Comparison of ENCODE assay signal across 12 cellular contexts in the genomic region with DNA sequence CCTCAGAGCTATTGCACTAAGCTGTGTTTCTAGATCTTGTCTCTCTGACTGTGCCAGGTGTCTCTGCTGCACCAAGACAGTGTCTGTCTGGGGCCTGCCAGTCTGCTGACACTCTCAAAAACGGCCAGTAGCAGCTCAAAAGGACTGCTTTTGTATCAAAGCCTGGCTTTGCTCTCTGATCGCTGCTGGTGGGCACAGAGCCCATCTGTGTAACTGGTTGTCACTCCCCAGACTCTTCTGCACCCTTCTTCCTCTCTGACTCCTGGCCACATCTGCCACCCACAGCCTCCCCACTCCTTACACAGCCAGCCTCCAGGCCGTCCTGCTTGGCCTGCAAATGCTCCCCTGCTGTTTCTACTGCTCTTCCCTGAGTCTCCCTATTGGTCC. TPM values are rescaled to one million over a fixed set of nuclear protein-coding genes. Genes with fewer than 3 reads are reported as not detected.
DNase-seq lines count a peak whose midpoint lies in the region; ATAC-seq, FAIRE-seq and TF ChIP-seq lines count a peak whose summit lies in the region.
"Had no signal": no experiment of that assay in that cellular context is flagged by ENCODE, and none has a peak within 500 bp of the region (broad histone marks: within the 10 kb centered on the region; RNA-seq: fewer than 3 reads in every experiment).

No MANE protein-coding gene starts in this region.

- no peak overlapping the region for H3K4me3 ChIP-seq in KMS-11 (IDR thresholded peaks at IDR 0.05; ENCODE audit: insufficient read depth, low read depth, low read length)
- no peak overlapping the region for H3K4me3 ChIP-seq in H1 (ENCODE audit: extremely low read depth in 1 of 4, insufficient read depth in 2 of 4, low read depth in 3 of 4, low read length in 4 of 4)

- H4K5ac ChIP-seq in H1 (ENCODE audit: insufficient read length, low read depth, low read length): no peak overlapping the region

- TF ChIP-seq RAD21 in H1 (IDR thresholded peaks at IDR 0.05 in 1 of 2, conservative IDR thresholded peaks at IDR 0.05 in 1 of 2; ENCODE audit: low read depth in 2 of 2, low read length in 2 of 2): no peak

- H3K79me2 ChIP-seq in KMS-11 (ENCODE audit: insufficient read depth, low read depth) (peaks cover 46% of the 10 kb centered on the region), H1 (ENCODE audit: control insufficient read depth in 1 of 2, insufficient read depth in 2 of 2, low read length in 2 of 2) (peaks cover under 1 to 39% of the 10 kb centered on the region in 2 experiments; a peak in 3 of 4 replicates)

- peak in 8 of 14 donors; percentile 18 to 42 (median 26) for DNase-seq in C1 segment of cervical spinal cord (lab: John Stamatoyannopoulos, UW)
- DNase-seq in H1 (ENCODE audit: low read depth in 1 of 2, low spot score in 2 of 2): no peak
- DNase-seq in pons (ENCODE audit: low spot score): peak; percentile 84
- DNase-seq in stimulated activated CD4-positive, alpha-beta T cell treated with anti-CD3 and anti-CD28 coated beads, Interleukin-15, amount 100 ng/mL, for 24 hours: no peak
- DNase-seq in stimulated activated CD4-positive, alpha-beta T cell treated with anti-CD3 and anti-CD28 coated beads, Interleukin-1b, Interleukin-23, amount 100 ng/mL, for 48 hours: no peak
- DNase-seq in left colon: no peak
- DNase-seq: activated gamma-delta T cell treated with Interleukin-2 at 50 U/mL for 16 hours; GOT3; NK-92 treated with Interleukin-12 subunit alpha and Interleukin-12 subunit beta, amount 100 ng/mL, for 24 hours had no signal

- TF ChIP-seq CTCF in KMS-11 (conservative IDR thresholded peaks at IDR 0.05; ENCODE audit: low read depth, low read length): no peak
- no peak for TF ChIP-seq CTCF in H1 (IDR thresholded peaks at IDR 0.05; ENCODE audit: control extremely low read depth in 1 of 3, insufficient read depth in 1 of 3, low read depth in 1 of 3, low read length in 3 of 3)

- H3K14ac ChIP-seq in H1 (ENCODE audit: insufficient read length): no peak overlapping the region

- no peak overlapping the region for H2AFZ ChIP-seq in KMS-11 (ENCODE audit: low read depth)
- no peak overlapping the region for H2AFZ ChIP-seq in H1 (ENCODE audit: low read length)

- no peaks in the 10 kb centered on the region for H3K27me3 ChIP-seq in KMS-11 (ENCODE audit: insufficient read depth, low read depth)
- no peaks in the 10 kb centered on the region for H3K27me3 ChIP-seq in H1 (replicated peaks in 1 of 4; ENCODE audit: control insufficient read depth in 3 of 4, extremely low read depth in 1 of 4, insufficient read depth in 3 of 4, low read length in 3 of 4)

- H3K9me3 ChIP-seq in H1 (ENCODE audit: insufficient read depth in 2 of 2, low read depth in 1 of 2, low read length in 1 of 2): no peaks in the 10 kb centered on the region

- H3K9ac ChIP-seq in KMS-11 (no peak overlapping the region), H1 (replicated peaks in 1 of 4; ENCODE audit: extremely low read depth in 1 of 4, low read depth in 3 of 4, low read length in 3 of 4) (no peak overlapping the region)

- H4K8ac ChIP-seq in H1 (ENCODE audit: extremely low read depth, insufficient read depth, low read length): no peak overlapping the region

- H3K23me2 ChIP-seq in H1 (ENCODE audit: low read depth, low read length): peaks cover 3% of the 10 kb centered on the region; the same call in 1 of the 2 replicates

- no peak overlapping the region for H2BK20ac ChIP-seq in H1 (ENCODE audit: low read length)

- H2BK5ac ChIP-seq in H1 (ENCODE audit: low read depth, low read length): peak overlapping the region; percentile 55; the same call in 1 of the 2 replicates

- H3K4me1 ChIP-seq in KMS-11 (ENCODE audit: low read depth, poor library complexity, severe bottlenecking) (peaks cover 27% of the 10 kb centered on the region), H1 (replicated peaks in 1 of 4; ENCODE audit: control insufficient read depth in 3 of 4, insufficient read depth in 4 of 4, low read length in 3 of 4) (peaks cover 0 to 20% (median 14%) of the 10 kb centered on the region in 4 experiments; a peak in 5 of 7 replicates)

- H3K36me3 ChIP-seq in KMS-11 (ENCODE audit: insufficient read depth): no peaks in the 10 kb centered on the region
- peaks cover 0 to 2% (median 1%) of the 10 kb centered on the region in 4 experiments; a peak in 3 of 8 replicates for H3K36me3 ChIP-seq in H1 (ENCODE audit: control insufficient read depth in 2 of 4, insufficient read depth in 4 of 4, low read length in 3 of 4)

- no peak overlapping the region for H3K18ac ChIP-seq in H1 (ENCODE audit: extremely low read depth, low read length)

- H3K4ac ChIP-seq in H1 (replicated peaks; ENCODE audit: insufficient read length, low read depth, low read length): no peak overlapping the region

- no peak overlapping the region for H3K23ac ChIP-seq in H1 (ENCODE audit: insufficient read length)

- intact Hi-C loops in left colon (cut with DNase I, micrococcal nuclease): no loop called here

- FAIRE-seq in H1 (lab: Jason Lieb, UNC): no peak
- FAIRE-seq: TTC549 had no signal

- CTCF ChIA-PET in H1 (lab: Charles Lee; ENCODE audit: partially characterized antibody): interaction anchor here (0.8 to 2.5 kb wide), 7 partner anchors 9 to 250 kb away, joined by 3 to 8 read pairs (median 4); no protein-coding TSS in a partner anchor

- H4K91ac ChIP-seq in H1 (replicated peaks; ENCODE audit: insufficient read length, low read length): no peak overlapping the region

- no peak overlapping the region for H2BK120ac ChIP-seq in H1 (replicated peaks; ENCODE audit: low read depth, low read length)

- 0 out of 2 replicates have a peak overlapping the region, but pooled peaks have one; percentile 39 for H2AK5ac ChIP-seq in H1 (ENCODE audit: low read depth, low read length)

- peaks cover 41% of the 10 kb centered on the region for H3K79me1 ChIP-seq in H1 (ENCODE audit: low read depth, low read length)

- ATAC-seq in left colon (no peak), HG02642 (IDR thresholded peaks at IDR 0.05; ENCODE audit: poor library complexity, unreplicated experiment) (no peak)

- H3K4me2 ChIP-seq in KMS-11: no peak overlapping the region
- H3K4me2 ChIP-seq in H1 (ENCODE audit: insufficient read depth in 1 of 2, low read depth in 2 of 2, low read length in 2 of 2): no peak overlapping the region

- H4K20me1 ChIP-seq in KMS-11 (ENCODE audit: insufficient read depth) (no peaks in the 10 kb centered on the region), H1 (replicated peaks in 1 of 2; ENCODE audit: control insufficient read depth in 1 of 2, insufficient read depth in 2 of 2, low read length in 2 of 2) (peaks cover 4 to 18% of the 10 kb centered on the region in 2 experiments)

- no peak overlapping the region for H2BK15ac ChIP-seq in H1 (ENCODE audit: low read length)

- H2BK12ac ChIP-seq in H1 (ENCODE audit: low read depth, low read length): no peak overlapping the region

- POLR2A ChIA-PET in H1 (lab: Charles Lee; ENCODE audit: partially characterized antibody): interaction anchor here (0.9 kb wide), 1 partner anchor 24 kb away, joined by 4 read pairs; no protein-coding TSS in a partner anchor

- H3K27ac ChIP-seq in KMS-11: peak overlapping the region; percentile 12; the same call in 1 of the 2 replicates
- H3K27ac ChIP-seq in H1 (ENCODE audit: low read depth, low read length): no peak overlapping the region

- no peak for TF ChIP-seq POLR2A in H1 (IDR thresholded peaks at IDR 0.05; ENCODE audit: control extremely low read depth in 1 of 2, low read depth in 2 of 2, low read length in 2 of 2)

- WGBS in H1 (ENCODE audit: extremely low coverage in 1 of 2, insufficient coverage in 1 of 2, insufficient read length in 1 of 2, insufficient replicate concordance in 2 of 2, low coverage in 1 of 2, low lambda C conversion rate in 2 of 2, missing lambda C conversion rate in 1 of 2), 2 experiments: 82% methylated on average over 3 of the region's 3 CpGs; no CpG with 5 or more reads in 1 of the 2 experiments

- no peak for TF ChIP-seq EP300 in H1 (IDR thresholded peaks at IDR 0.05; ENCODE audit: borderline replicate concordance in 1 of 2, low read depth in 2 of 2, low read length in 2 of 2)

- no peak overlapping the region for H3K56ac ChIP-seq in H1 (replicated peaks; ENCODE audit: insufficient read length, low read depth, low read length)

TF ChIP-seq in H1, 55 proteins besides CTCF, POLR2A, EP300 and RAD21 (continues in another document):
- no peak for TF ChIP-seq CHD2 (IDR thresholded peaks at IDR 0.05; ENCODE audit: low read length)
- no peak for TF ChIP-seq HDAC6 (IDR thresholded peaks at IDR 0.05; ENCODE audit: low read depth, low read length)
- no peak for TF ChIP-seq JUN (IDR thresholded peaks at IDR 0.05; ENCODE audit: low read depth, low read length)
- no peak for TF ChIP-seq HDAC2 (IDR thresholded peaks at IDR 0.05; ENCODE audit: borderline replicate concordance in 1 of 2, low read depth in 2 of 2, low read length in 2 of 2)
- TF ChIP-seq CTBP2 (IDR thresholded peaks at IDR 0.05; ENCODE audit: borderline replicate concordance, insufficient read depth, insufficient read length, low read length): no peak
- TF ChIP-seq ASH2L (IDR thresholded peaks at IDR 0.05; ENCODE audit: low read length): no peak
- no peak for TF ChIP-seq JUND (IDR thresholded peaks at IDR 0.05; ENCODE audit: low read length)
- TF ChIP-seq KDM1A (IDR thresholded peaks at IDR 0.05; ENCODE audit: borderline replicate concordance, low read length): no peak
- TF ChIP-seq SIRT6 (IDR thresholded peaks at IDR 0.05; ENCODE audit: low read length): no peak

RNA-seq across cellular contexts. Expression of a gene that starts 26.5 kb away (rescaled TPM):
- total RNA-seq in H1 (2021; fragmentation: NEBNext Ultra II Directional; extraction: Animal tissue kit (Norgen Biotek cat#: 25700)): 57.1 and 57.3 TPM in 2 replicates
- polyA plus RNA-seq in H1 (2011; rRNA removed): 28.3 and 37.8 TPM in 2 replicates
- polyA plus RNA-seq in H1 (2011; cell fraction: cytosol; rRNA removed): 17.0 TPM
- 63.5 TPM for polyA plus RNA-seq in H1 (2011; cell fraction: nucleus; rRNA removed)
- polyA plus RNA-seq in H1 (2012, experiment 1 of 2): 23.1 to 42.4 TPM (median 36.8 TPM) in 4 replicates
- polyA plus RNA-seq in H1 (2012, experiment 2 of 2): 24.6 TPM
- 28.5 TPM for polyA plus RNA-seq in H1 (2013, experiment 1 of 2)
- polyA plus RNA-seq in H1 (2013, experiment 2 of 2): 26.8 TPM
- polyA minus RNA-seq in H1 (2011; rRNA and poly(A)+ RNA removed): 26.6 and 35.5 TPM in 2 replicates
- 44.8 TPM for polyA minus RNA-seq in H1 (2011; cell fraction: cytosol; rRNA and poly(A)+ RNA removed)
- polyA minus RNA-seq in H1 (2011; cell fraction: nucleus; rRNA and poly(A)+ RNA removed): 88.9 TPM
- total RNA-seq in left colon: 10 to 100 TPM; 85.3 to 91.2 TPM

RNA-seq across cellular contexts. Expression of a gene that starts 38.3 kb away (rescaled TPM):
- 9.3 and 9.4 TPM in 2 replicates for total RNA-seq in H1 (2021; fragmentation: NEBNext Ultra II Directional; extraction: Animal tissue kit (Norgen Biotek cat#: 25700))
- polyA plus RNA-seq in H1 (2011; rRNA removed): 14.2 and 16.2 TPM in 2 replicates
- 12.0 TPM for polyA plus RNA-seq in H1 (2011; cell fraction: cytosol; rRNA removed)
- polyA plus RNA-seq in H1 (2011; cell fraction: nucleus; rRNA removed): 22.0 TPM
- polyA plus RNA-seq in H1 (2012, experiment 1 of 2): 6.5 to 12.8 TPM (median 11.6 TPM) in 4 replicates
- 10.4 TPM for polyA plus RNA-seq in H1 (2012, experiment 2 of 2)
- 4.6 TPM for polyA plus RNA-seq in H1 (2013, experiment 1 of 2)
- polyA plus RNA-seq in H1 (2013, experiment 2 of 2): 3.1 TPM
- polyA minus RNA-seq in H1 (2011; rRNA and poly(A)+ RNA removed): 16.0 and 24.6 TPM in 2 replicates
- 9.2 TPM for polyA minus RNA-seq in H1 (2011; cell fraction: cytosol; rRNA and poly(A)+ RNA removed)
- polyA minus RNA-seq in H1 (2011; cell fraction: nucleus; rRNA and poly(A)+ RNA removed): 13.6 TPM
- 10 to 100 TPM; 12.3 to 14.2 TPM for total RNA-seq in left colon

Comparison
In these comparisons a context has a peak if more than half of its experiments do, and no peak if none do; other contexts are left out.
1. DNase-seq: peak in C1 segment of cervical spinal cord (8 of 14) and pons (single experiment); none in H1 (0 of 2), stimulated activated CD4-positive, alpha-beta T cell treated with anti-CD3 and anti-CD28 coated beads, Interleukin-15, amount 100 ng/mL, for 24 hours (single experiment), stimulated activated CD4-positive, alpha-beta T cell treated with anti-CD3 and anti-CD28 coated beads, Interleukin-1b, Interleukin-23, amount 100 ng/mL, for 48 hours (single experiment) and left colon (0 of 2).